Comparison of ENCODE assay signal across 19 cellular contexts in the genomic region with DNA sequence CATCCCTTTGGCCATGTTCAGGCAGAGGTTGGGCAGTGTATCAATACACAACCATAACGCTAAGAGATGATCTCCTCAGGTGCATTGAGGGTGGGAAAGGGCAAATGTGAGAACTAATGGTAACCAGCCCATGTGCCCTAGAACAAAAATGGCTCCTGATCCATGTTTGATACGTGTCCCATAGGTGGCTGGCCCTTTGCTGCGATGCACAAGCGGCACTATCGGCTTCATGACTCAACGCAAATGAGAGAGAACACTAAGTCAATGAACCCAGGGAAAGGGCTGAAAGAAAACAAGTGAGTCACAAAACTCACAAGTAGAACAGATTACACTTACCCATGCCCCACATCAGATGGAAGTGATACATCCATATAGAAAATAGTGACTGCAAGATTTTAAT.
DNase-seq lines count a peak whose midpoint lies in the region; ATAC-seq, FAIRE-seq and TF ChIP-seq lines count a peak whose summit lies in the region.
"Had no signal": no experiment of that assay in that cellular context is flagged by ENCODE, and none has a peak within 500 bp of the region (broad histone marks: within the 10 kb centered on the region; RNA-seq: fewer than 3 reads in every experiment).

No MANE protein-coding gene starts in this region.

- peak; percentile 55 for DNase-seq in DMS53 (lab: John Stamatoyannopoulos, UW)
- no peak for DNase-seq in DMS53 treated with DMSO at 0.1 percent for 48 hours (lab: John Stamatoyannopoulos, UW; ENCODE audit: unreplicated experiment)
- DNase-seq in astrocyte (ENCODE audit: low read depth) = peak; percentile 73
- peak; percentile 59 to 70 for DNase-seq in foreskin fibroblast
- DNase-seq in stomach = peak; percentile 57
- no peak for DNase-seq in thyroid gland
- DNase-seq: activated naive CD4-positive, alpha-beta T cell treated with anti-CD3 and anti-CD28 coated beads, Interleukin-2, amount 50 U/mL, for 16 hours; CD4-positive, alpha-beta T cell; left cardiac atrium; NCI-H187 treated with DMSO at 0.1 percent for 48 hours; NCI-H524 treated with DMSO at 0.1 percent for 48 hours; stimulated activated CD4-positive, alpha-beta T cell treated with anti-CD3 and anti-CD28 coated beads, Interleukin-12 subunit alpha, Interleukin-12 subunit beta, amount 100 ng/mL, for 4 hours; stimulated activated naive CD8-positive, alpha-beta T cell treated with anti-CD3 and anti-CD28 coated beads, Interleukin-15, amount 100 ng/mL, for 72 hours; T-cell had no signal

- intact Hi-C loops in stomach (cut with DNase I; ENCODE audit: low total_unique reads) = no loop called here
- intact Hi-C loops in thyroid gland (cut with DNase I) = no loop called here

- FAIRE-seq in astrocyte (lab: Jason Lieb, UNC) = no peak

- no peaks in the 10 kb centered on the region for H3K27me3 Mint-ChIP-seq in astrocyte (ENCODE audit: low read depth, unreplicated experiment)
- H3K27me3 Mint-ChIP-seq: CD4-positive, alpha-beta T cell; central memory CD8-positive, alpha-beta T cell; stimulated activated naive CD8-positive, alpha-beta T cell treated with anti-CD3 and anti-CD28 coated beads, Interleukin-15, amount 100 ng/mL, for 72 hours; T-cell had no signal

- TF ChIP-seq POLR2A in stomach (IDR thresholded peaks at IDR 0.05) (no peak), thyroid gland (IDR thresholded peaks at IDR 0.05) (no peak)

- H3K4me1 ChIP-seq in astrocyte (ENCODE audit: insufficient read depth, low read length) (peaks cover 17% of the 10 kb centered on the region), stomach (no peaks in the 10 kb centered on the region), thyroid gland (no peaks in the 10 kb centered on the region)
- H3K4me1 ChIP-seq: parathyroid adenoma had no signal

- H3K27me3 ChIP-seq in astrocyte (ENCODE audit: insufficient read depth, low read length) = no peaks in the 10 kb centered on the region
- no peaks in the 10 kb centered on the region for H3K27me3 ChIP-seq in stomach
- H3K27me3 ChIP-seq in thyroid gland = no peaks in the 10 kb centered on the region

- H3K27ac Mint-ChIP-seq in astrocyte (ENCODE audit: unreplicated experiment) = no peak overlapping the region
- H3K27ac Mint-ChIP-seq: CD4-positive, alpha-beta T cell; stimulated activated naive CD8-positive, alpha-beta T cell treated with anti-CD3 and anti-CD28 coated beads, Interleukin-15, amount 100 ng/mL, for 72 hours; T-cell had no signal

- H3K4me3 Mint-ChIP-seq in astrocyte (ENCODE audit: unreplicated experiment) = no peak overlapping the region
- H3K4me3 Mint-ChIP-seq: CD4-positive, alpha-beta T cell; central memory CD8-positive, alpha-beta T cell; stimulated activated naive CD8-positive, alpha-beta T cell treated with anti-CD3 and anti-CD28 coated beads, Interleukin-15, amount 100 ng/mL, for 72 hours; T-cell had no signal

- H3K9ac ChIP-seq in astrocyte (ENCODE audit: low read length) = no peak overlapping the region
- H3K9ac ChIP-seq: parathyroid adenoma had no signal

- peaks cover 6% of the 10 kb centered on the region for H3K36me3 Mint-ChIP-seq in astrocyte (ENCODE audit: low read depth, unreplicated experiment)

- peak overlapping the region; percentile 71 for H3K4me2 ChIP-seq in astrocyte (ENCODE audit: low read length)

- TF ChIP-seq CTCF in astrocyte (IDR thresholded peaks at IDR 0.05; ENCODE audit: insufficient read depth, low read depth, low read length) = no peak
- TF ChIP-seq CTCF in foreskin fibroblast (IDR thresholded peaks at IDR 0.05; ENCODE audit: low read depth, low read length) = no peak
- no peak for TF ChIP-seq CTCF in stomach (IDR thresholded peaks at IDR 0.05)
- no peak for TF ChIP-seq CTCF in thyroid gland (IDR thresholded peaks at IDR 0.05)

- peak overlapping the region; percentile 50 for H2AFZ ChIP-seq in astrocyte (ENCODE audit: low read depth, low read length)
- H2AFZ ChIP-seq: parathyroid adenoma had no signal

- H3K9me3 ChIP-seq in astrocyte (ENCODE audit: insufficient read depth, low read depth, low read length) = no peaks in the 10 kb centered on the region
- peaks cover 0 to 7% (median 2%) of the 10 kb centered on the region in 4 donors for H3K9me3 ChIP-seq in stomach
- H3K9me3 ChIP-seq in thyroid gland = no peaks in the 10 kb centered on the region

- no peak overlapping the region for H3K4me3 ChIP-seq in astrocyte (ENCODE audit: insufficient read depth, low read depth, low read length)
- H3K4me3 ChIP-seq in foreskin fibroblast (ENCODE audit: low read depth in 1 of 2, low read length in 2 of 2) = no peak overlapping the region
- H3K4me3 ChIP-seq in stomach = no peak overlapping the region
- no peak overlapping the region for H3K4me3 ChIP-seq in thyroid gland (replicated peaks in 1 of 3)

- H3K79me2 ChIP-seq in astrocyte (ENCODE audit: insufficient read depth, low read length) = no peaks in the 10 kb centered on the region
- H3K79me2 ChIP-seq: parathyroid adenoma had no signal

- H4K20me1 ChIP-seq in astrocyte (ENCODE audit: insufficient read depth, low read length) = no peaks in the 10 kb centered on the region

- no peaks in the 10 kb centered on the region for H3K36me3 ChIP-seq in astrocyte (ENCODE audit: insufficient read depth, low read length)
- H3K36me3 ChIP-seq in stomach = peaks cover 0 to 4% (median 2%) of the 10 kb centered on the region in 4 donors
- H3K36me3 ChIP-seq in thyroid gland = no peaks in the 10 kb centered on the region

- no peak for ATAC-seq in GM18520 (IDR thresholded peaks at IDR 0.05; ENCODE audit: unreplicated experiment)
- no peak for ATAC-seq in GM18907 (IDR thresholded peaks at IDR 0.05; ENCODE audit: unreplicated experiment)
- ATAC-seq: left cardiac atrium; stimulated activated naive CD8-positive, alpha-beta T cell treated with anti-CD3 and anti-CD28 coated beads, Interleukin-15, amount 100 ng/mL, for 72 hours; T-cell had no signal

- peaks cover 4% of the 10 kb centered on the region for H3K4me1 Mint-ChIP-seq in astrocyte (ENCODE audit: low read depth, unreplicated experiment)
- H3K4me1 Mint-ChIP-seq: central memory CD8-positive, alpha-beta T cell; stimulated activated naive CD8-positive, alpha-beta T cell treated with anti-CD3 and anti-CD28 coated beads, Interleukin-15, amount 100 ng/mL, for 72 hours; T-cell had no signal

- TF ChIP-seq EP300 in stomach (IDR thresholded peaks at IDR 0.05) = no peak

- 70 to 79% (median 77%) methylated on average over 6 of the region's 6 CpGs for WGBS in stomach, 5 donors
- WGBS in thyroid gland, 2 donors = 95 to 98% methylated on average over 6 of the region's 6 CpGs

- H3K27ac ChIP-seq in astrocyte (ENCODE audit: low read depth, low read length) (peak overlapping the region; percentile 85), stomach (peak overlapping the region in 4 of 5 donors; percentile 17 to 75 (median 46)), thyroid gland (no peak overlapping the region)
- H3K27ac ChIP-seq: 22Rv1, parathyroid adenoma had no signal

- H3K9me3 Mint-ChIP-seq in astrocyte (ENCODE audit: unreplicated experiment) = peaks cover under 1% of the 10 kb centered on the region
- H3K9me3 Mint-ChIP-seq: central memory CD8-positive, alpha-beta T cell had no signal

Comparison
In these comparisons a context has a peak if more than half of its experiments do, and no peak if none do; other contexts are left out.
1. DNase-seq: peak in DMS53 (single experiment), astrocyte (single experiment), foreskin fibroblast (2 of 2) and stomach (single experiment); none in DMS53 treated with DMSO at 0.1 percent for 48 hours (single experiment) and thyroid gland (0 of 2).
2. H3K27ac ChIP-seq: peak in astrocyte (single experiment) and stomach (4 of 5); none in thyroid gland (0 of 3).